ENCODE assay signal across 1 cellular context in the genomic region with DNA sequence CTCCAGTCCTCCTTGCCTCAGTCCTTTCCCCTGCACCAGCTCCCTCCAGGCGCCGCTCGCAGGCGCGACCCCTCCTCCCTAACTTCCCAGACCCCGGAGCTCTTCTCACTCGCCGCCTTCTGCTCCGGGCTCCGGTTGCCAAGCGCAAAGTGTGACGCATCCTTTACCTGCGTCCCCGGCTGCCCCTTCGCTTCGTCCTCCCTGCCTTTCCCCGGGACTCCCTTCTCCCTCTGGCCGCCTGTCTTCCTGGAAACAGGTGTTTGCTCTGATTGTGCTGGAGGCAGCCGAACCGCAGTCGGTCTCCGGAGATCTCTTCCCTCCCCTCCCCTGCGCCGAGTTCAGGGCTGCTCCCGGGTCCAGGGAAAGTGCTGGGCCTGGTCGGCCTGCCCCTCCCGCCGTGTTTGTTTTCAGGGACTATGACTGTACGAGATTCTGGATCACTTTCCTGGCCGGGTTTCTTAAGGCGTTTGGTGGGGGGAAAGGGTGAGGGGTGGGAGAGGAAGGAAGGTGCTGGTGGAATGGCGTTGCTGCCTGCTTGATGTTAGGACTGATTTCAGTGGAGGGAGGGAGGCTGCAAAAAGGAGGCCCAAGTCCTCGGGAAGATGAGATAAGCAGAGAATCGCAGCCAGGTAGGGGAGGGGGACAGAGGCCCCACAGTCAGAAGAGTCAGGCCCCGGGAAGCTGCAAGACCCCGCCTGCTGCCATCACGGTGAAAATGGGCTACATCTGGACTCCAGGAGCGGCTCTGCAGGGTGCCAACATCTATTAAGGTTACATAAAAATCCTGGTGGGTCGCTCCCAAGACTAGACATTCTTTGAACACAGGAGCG.
TF ChIP-seq lines count a peak whose summit lies in the region.

No MANE protein-coding gene starts in this region.

TF ChIP-seq in HepG2, 621 proteins besides CTCF, POLR2A, EP300 and RAD21 (continued from another document and continues in another):
- TF ChIP-seq, protein P1, sequence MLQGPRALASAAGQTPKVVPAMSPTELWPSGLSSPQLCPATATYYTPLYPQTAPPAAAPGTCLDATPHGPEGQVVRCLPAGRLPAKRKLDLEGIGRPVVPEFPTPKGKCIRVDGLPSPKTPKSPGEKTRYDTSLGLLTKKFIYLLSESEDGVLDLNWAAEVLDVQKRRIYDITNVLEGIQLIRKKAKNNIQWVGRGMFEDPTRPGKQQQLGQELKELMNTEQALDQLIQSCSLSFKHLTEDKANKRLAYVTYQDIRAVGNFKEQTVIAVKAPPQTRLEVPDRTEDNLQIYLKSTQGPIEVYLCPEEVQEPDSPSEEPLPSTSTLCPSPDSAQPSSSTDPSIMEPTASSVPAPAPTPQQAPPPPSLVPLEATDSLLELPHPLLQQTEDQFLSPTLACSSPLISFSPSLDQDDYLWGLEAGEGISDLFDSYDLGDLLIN (CRISPR knock-in tag; IDR thresholded peaks at IDR 0.05; ENCODE audit: borderline replicate concordance), result no peak
- no peak for TF ChIP-seq ELF3 (CRISPR knock-in tag; IDR thresholded peaks at IDR 0.05)
- TF ChIP-seq KLF6 (CRISPR knock-in tag; IDR thresholded peaks at IDR 0.05), result no peak
- no peak for TF ChIP-seq RBM39 (IDR thresholded peaks at IDR 0.05; ENCODE audit: low read depth, low read length, poor library complexity, severe bottlenecking)
- no peak for TF ChIP-seq STAT5B (CRISPR knock-in tag; IDR thresholded peaks at IDR 0.05)
- no peak for TF ChIP-seq SKI (IDR thresholded peaks at IDR 0.05; ENCODE audit: partially characterized antibody)
- TF ChIP-seq SOX6 (IDR thresholded peaks at IDR 0.05), result no peak
- TF ChIP-seq SOX6 (CRISPR knock-in tag; IDR thresholded peaks at IDR 0.05), result no peak
- TF ChIP-seq, protein P2, sequence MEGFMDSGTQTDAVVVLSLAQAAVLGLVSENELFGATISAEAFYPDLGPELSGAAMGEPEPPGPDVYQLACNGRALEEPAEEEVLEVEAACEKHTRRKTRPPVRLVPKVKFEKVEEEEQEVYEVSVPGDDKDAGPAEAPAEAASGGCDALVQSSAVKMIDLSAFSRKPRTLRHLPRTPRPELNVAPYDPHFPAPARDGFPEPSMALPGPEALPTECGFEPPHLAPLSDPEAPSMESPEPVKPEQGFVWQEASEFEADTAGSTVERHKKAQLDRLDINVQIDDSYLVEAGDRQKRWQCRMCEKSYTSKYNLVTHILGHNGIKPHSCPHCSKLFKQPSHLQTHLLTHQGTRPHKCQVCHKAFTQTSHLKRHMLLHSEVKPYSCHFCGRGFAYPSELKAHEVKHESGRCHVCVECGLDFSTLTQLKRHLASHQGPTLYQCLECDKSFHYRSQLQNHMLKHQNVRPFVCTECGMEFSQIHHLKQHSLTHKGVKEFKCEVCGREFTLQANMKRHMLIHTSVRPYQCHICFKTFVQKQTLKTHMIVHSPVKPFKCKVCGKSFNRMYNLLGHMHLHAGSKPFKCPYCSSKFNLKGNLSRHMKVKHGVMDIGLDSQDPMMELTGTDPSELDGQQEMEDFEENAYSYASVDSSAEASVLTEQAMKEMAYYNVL (CRISPR knock-in tag; IDR thresholded peaks at IDR 0.05; ENCODE audit: borderline replicate concordance), result no peak
- TF ChIP-seq, protein P3, sequence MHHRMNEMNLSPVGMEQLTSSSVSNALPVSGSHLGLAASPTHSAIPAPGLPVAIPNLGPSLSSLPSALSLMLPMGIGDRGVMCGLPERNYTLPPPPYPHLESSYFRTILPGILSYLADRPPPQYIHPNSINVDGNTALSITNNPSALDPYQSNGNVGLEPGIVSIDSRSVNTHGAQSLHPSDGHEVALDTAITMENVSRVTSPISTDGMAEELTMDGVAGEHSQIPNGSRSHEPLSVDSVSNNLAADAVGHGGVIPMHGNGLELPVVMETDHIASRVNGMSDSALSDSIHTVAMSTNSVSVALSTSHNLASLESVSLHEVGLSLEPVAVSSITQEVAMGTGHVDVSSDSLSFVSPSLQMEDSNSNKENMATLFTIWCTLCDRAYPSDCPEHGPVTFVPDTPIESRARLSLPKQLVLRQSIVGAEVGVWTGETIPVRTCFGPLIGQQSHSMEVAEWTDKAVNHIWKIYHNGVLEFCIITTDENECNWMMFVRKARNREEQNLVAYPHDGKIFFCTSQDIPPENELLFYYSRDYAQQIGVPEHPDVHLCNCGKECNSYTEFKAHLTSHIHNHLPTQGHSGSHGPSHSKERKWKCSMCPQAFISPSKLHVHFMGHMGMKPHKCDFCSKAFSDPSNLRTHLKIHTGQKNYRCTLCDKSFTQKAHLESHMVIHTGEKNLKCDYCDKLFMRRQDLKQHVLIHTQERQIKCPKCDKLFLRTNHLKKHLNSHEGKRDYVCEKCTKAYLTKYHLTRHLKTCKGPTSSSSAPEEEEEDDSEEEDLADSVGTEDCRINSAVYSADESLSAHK (CRISPR knock-in tag; IDR thresholded peaks at IDR 0.05; ENCODE audit: borderline replicate concordance), result no peak
- TF ChIP-seq ZNF792 (CRISPR knock-in tag; IDR thresholded peaks at IDR 0.05), result no peak
- 0 out of 2 replicates have a peak, but pooled peaks have one; percentile 5 for TF ChIP-seq ESRRA (CRISPR knock-in tag; IDR thresholded peaks at IDR 0.05; ENCODE audit: low read depth)
- TF ChIP-seq HMG20A (CRISPR knock-in tag; IDR thresholded peaks at IDR 0.05; ENCODE audit: borderline replicate concordance), result no peak
- TF ChIP-seq HIVEP1 (CRISPR knock-in tag; IDR thresholded peaks at IDR 0.05), result no peak; the same call in 1 of the 2 replicates
- TF ChIP-seq ZNF546 (CRISPR knock-in tag; conservative IDR thresholded peaks at IDR 0.05), result no peak
- TF ChIP-seq HOXA9 (CRISPR knock-in tag; IDR thresholded peaks at IDR 0.05; ENCODE audit: borderline replicate concordance), result 0 out of 2 replicates have a peak, but pooled peaks have one; percentile 11
- TF ChIP-seq PCBP1 (IDR thresholded peaks at IDR 0.05; ENCODE audit: borderline replicate concordance, low read depth, low read length), result no peak
- TF ChIP-seq, protein P4, sequence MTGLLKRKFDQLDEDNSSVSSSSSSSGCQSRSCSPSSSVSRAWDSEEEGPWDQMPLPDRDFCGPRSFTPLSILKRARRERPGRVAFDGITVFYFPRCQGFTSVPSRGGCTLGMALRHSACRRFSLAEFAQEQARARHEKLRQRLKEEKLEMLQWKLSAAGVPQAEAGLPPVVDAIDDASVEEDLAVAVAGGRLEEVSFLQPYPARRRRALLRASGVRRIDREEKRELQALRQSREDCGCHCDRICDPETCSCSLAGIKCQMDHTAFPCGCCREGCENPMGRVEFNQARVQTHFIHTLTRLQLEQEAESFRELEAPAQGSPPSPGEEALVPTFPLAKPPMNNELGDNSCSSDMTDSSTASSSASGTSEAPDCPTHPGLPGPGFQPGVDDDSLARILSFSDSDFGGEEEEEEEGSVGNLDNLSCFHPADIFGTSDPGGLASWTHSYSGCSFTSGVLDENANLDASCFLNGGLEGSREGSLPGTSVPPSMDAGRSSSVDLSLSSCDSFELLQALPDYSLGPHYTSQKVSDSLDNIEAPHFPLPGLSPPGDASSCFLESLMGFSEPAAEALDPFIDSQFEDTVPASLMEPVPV (CRISPR knock-in tag; IDR thresholded peaks at IDR 0.05), result no peak
- no peak for TF ChIP-seq KDM5B (CRISPR knock-in tag; IDR thresholded peaks at IDR 0.05; ENCODE audit: borderline replicate concordance)
- TF ChIP-seq ZNF850 (CRISPR knock-in tag; conservative IDR thresholded peaks at IDR 0.05), result no peak
- no peak for TF ChIP-seq SPEN (CRISPR knock-in tag; IDR thresholded peaks at IDR 0.05; ENCODE audit: low read depth)
- TF ChIP-seq HDAC2 (CRISPR knock-in tag; IDR thresholded peaks at IDR 0.05), result no peak
- TF ChIP-seq DR1 (CRISPR knock-in tag; IDR thresholded peaks at IDR 0.05), result no peak
- TF ChIP-seq ZNF263 (CRISPR knock-in tag; IDR thresholded peaks at IDR 0.05), result 0 out of 2 replicates have a peak, but pooled peaks have one; percentile 6
- no peak for TF ChIP-seq NR2C2 (CRISPR knock-in tag; IDR thresholded peaks at IDR 0.05; ENCODE audit: borderline replicate concordance)
- TF ChIP-seq, protein P5, sequence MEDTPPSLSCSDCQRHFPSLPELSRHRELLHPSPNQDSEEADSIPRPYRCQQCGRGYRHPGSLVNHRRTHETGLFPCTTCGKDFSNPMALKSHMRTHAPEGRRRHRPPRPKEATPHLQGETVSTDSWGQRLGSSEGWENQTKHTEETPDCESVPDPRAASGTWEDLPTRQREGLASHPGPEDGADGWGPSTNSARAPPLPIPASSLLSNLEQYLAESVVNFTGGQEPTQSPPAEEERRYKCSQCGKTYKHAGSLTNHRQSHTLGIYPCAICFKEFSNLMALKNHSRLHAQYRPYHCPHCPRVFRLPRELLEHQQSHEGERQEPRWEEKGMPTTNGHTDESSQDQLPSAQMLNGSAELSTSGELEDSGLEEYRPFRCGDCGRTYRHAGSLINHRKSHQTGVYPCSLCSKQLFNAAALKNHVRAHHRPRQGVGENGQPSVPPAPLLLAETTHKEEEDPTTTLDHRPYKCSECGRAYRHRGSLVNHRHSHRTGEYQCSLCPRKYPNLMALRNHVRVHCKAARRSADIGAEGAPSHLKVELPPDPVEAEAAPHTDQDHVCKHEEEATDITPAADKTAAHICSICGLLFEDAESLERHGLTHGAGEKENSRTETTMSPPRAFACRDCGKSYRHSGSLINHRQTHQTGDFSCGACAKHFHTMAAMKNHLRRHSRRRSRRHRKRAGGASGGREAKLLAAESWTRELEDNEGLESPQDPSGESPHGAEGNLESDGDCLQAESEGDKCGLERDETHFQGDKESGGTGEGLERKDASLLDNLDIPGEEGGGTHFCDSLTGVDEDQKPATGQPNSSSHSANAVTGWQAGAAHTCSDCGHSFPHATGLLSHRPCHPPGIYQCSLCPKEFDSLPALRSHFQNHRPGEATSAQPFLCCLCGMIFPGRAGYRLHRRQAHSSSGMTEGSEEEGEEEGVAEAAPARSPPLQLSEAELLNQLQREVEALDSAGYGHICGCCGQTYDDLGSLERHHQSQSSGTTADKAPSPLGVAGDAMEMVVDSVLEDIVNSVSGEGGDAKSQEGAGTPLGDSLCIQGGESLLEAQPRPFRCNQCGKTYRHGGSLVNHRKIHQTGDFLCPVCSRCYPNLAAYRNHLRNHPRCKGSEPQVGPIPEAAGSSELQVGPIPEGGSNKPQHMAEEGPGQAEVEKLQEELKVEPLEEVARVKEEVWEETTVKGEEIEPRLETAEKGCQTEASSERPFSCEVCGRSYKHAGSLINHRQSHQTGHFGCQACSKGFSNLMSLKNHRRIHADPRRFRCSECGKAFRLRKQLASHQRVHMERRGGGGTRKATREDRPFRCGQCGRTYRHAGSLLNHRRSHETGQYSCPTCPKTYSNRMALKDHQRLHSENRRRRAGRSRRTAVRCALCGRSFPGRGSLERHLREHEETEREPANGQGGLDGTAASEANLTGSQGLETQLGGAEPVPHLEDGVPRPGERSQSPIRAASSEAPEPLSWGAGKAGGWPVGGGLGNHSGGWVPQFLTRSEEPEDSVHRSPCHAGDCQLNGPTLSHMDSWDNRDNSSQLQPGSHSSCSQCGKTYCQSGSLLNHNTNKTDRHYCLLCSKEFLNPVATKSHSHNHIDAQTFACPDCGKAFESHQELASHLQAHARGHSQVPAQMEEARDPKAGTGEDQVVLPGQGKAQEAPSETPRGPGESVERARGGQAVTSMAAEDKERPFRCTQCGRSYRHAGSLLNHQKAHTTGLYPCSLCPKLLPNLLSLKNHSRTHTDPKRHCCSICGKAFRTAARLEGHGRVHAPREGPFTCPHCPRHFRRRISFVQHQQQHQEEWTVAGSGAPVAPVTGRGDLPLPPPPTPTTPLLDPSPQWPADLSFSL (CRISPR knock-in tag; IDR thresholded peaks at IDR 0.05), result no peak
- no peak for TF ChIP-seq ZNF790 (CRISPR knock-in tag; IDR thresholded peaks at IDR 0.05; ENCODE audit: borderline replicate concordance)
- 0 out of 2 replicates have a peak, but pooled peaks have one; percentile 28 for TF ChIP-seq RXRA (CRISPR knock-in tag; IDR thresholded peaks at IDR 0.05)
- TF ChIP-seq, protein P6, sequence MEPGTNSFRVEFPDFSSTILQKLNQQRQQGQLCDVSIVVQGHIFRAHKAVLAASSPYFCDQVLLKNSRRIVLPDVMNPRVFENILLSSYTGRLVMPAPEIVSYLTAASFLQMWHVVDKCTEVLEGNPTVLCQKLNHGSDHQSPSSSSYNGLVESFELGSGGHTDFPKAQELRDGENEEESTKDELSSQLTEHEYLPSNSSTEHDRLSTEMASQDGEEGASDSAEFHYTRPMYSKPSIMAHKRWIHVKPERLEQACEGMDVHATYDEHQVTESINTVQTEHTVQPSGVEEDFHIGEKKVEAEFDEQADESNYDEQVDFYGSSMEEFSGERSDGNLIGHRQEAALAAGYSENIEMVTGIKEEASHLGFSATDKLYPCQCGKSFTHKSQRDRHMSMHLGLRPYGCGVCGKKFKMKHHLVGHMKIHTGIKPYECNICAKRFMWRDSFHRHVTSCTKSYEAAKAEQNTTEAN (CRISPR knock-in tag; conservative IDR thresholded peaks at IDR 0.05), result no peak
- no peak for TF ChIP-seq SNRNP70 (IDR thresholded peaks at IDR 0.05; ENCODE audit: low read depth, low read length)
- TF ChIP-seq, protein P7, sequence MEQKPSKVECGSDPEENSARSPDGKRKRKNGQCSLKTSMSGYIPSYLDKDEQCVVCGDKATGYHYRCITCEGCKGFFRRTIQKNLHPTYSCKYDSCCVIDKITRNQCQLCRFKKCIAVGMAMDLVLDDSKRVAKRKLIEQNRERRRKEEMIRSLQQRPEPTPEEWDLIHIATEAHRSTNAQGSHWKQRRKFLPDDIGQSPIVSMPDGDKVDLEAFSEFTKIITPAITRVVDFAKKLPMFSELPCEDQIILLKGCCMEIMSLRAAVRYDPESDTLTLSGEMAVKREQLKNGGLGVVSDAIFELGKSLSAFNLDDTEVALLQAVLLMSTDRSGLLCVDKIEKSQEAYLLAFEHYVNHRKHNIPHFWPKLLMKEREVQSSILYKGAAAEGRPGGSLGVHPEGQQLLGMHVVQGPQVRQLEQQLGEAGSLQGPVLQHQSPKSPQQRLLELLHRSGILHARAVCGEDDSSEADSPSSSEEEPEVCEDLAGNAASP (CRISPR knock-in tag; IDR thresholded peaks at IDR 0.05; ENCODE audit: borderline replicate concordance), result no peak
- no peak for TF ChIP-seq ZNF329 (CRISPR knock-in tag; IDR thresholded peaks at IDR 0.05; ENCODE audit: low read depth)
- TF ChIP-seq, protein P8, sequence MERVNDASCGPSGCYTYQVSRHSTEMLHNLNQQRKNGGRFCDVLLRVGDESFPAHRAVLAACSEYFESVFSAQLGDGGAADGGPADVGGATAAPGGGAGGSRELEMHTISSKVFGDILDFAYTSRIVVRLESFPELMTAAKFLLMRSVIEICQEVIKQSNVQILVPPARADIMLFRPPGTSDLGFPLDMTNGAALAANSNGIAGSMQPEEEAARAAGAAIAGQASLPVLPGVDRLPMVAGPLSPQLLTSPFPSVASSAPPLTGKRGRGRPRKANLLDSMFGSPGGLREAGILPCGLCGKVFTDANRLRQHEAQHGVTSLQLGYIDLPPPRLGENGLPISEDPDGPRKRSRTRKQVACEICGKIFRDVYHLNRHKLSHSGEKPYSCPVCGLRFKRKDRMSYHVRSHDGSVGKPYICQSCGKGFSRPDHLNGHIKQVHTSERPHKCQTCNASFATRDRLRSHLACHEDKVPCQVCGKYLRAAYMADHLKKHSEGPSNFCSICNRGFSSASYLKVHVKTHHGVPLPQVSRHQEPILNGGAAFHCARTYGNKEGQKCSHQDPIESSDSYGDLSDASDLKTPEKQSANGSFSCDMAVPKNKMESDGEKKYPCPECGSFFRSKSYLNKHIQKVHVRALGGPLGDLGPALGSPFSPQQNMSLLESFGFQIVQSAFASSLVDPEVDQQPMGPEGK (CRISPR knock-in tag; IDR thresholded peaks at IDR 0.05), result no peak
- no peak for TF ChIP-seq ZNF572 (CRISPR knock-in tag; IDR thresholded peaks at IDR 0.05)
- TF ChIP-seq SRY (CRISPR knock-in tag; IDR thresholded peaks at IDR 0.05), result peak; percentile 72; the same call in 1 of the 2 replicates
- 0 out of 2 replicates have a peak, but pooled peaks have one; percentile 40 for TF ChIP-seq NRL (CRISPR knock-in tag; IDR thresholded peaks at IDR 0.05; ENCODE audit: borderline replicate concordance)
- TF ChIP-seq, protein P9, sequence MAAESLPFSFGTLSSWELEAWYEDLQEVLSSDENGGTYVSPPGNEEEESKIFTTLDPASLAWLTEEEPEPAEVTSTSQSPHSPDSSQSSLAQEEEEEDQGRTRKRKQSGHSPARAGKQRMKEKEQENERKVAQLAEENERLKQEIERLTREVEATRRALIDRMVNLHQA (CRISPR knock-in tag; IDR thresholded peaks at IDR 0.05), result no peak
- TF ChIP-seq HCFC1 (IDR thresholded peaks at IDR 0.05; ENCODE audit: low read depth, low read length), result no peak
- TF ChIP-seq ZNF713 (CRISPR knock-in tag; IDR thresholded peaks at IDR 0.05), result no peak
- TF ChIP-seq ATF1 (CRISPR knock-in tag; IDR thresholded peaks at IDR 0.05), result no peak
